ENCODE assay signal across 22 cellular contexts in genomic region chr16:55717326-55717725, GRCh38.
"Had no signal": no experiment of that assay in that cellular context is flagged by ENCODE, and none has a peak within 500 bp of the region (broad histone marks: within the 10 kb centered on the region; RNA-seq: fewer than 3 reads in every experiment).

No MANE protein-coding gene starts in this region.

- H3K27ac Mint-ChIP-seq: immature natural killer cell, mesothelial cell of epicardium had no signal

- H3K27ac ChIP-seq: colonic mucosa, dorsolateral prefrontal cortex, esophagus muscularis mucosa, foreskin keratinocyte, gastroesophageal sphincter, heart left ventricle, hepatocyte, left lung, lower lobe of right lung had no signal

- H3K4me3 ChIP-seq: colonic mucosa, dorsolateral prefrontal cortex, esophagus muscularis mucosa, gastroesophageal sphincter, heart left ventricle, hepatocyte, left lung, lower lobe of right lung, mucosa of descending colon had no signal

- H3K27me3 ChIP-seq: colonic mucosa had no signal

- H3K4me1 Mint-ChIP-seq: immature natural killer cell, mesothelial cell of epicardium had no signal

- ATAC-seq: foreskin keratinocyte, gastroesophageal sphincter, heart left ventricle, left cardiac atrium, left lung, lower lobe of right lung, mucosa of descending colon had no signal

- FAIRE-seq: endothelial cell of umbilical vein, frontal cortex had no signal

- DNase-seq: cerebellar nuclear complex; colonic mucosa; dermis blood vessel endothelial cell; dorsolateral prefrontal cortex; effector CD4-positive, alpha-beta T cell; effector memory CD4-positive, alpha-beta T cell; foreskin keratinocyte; heart left ventricle; hypothalamus; immature natural killer cell; islet precursor cell; left cardiac atrium; left lung; lower lobe of right lung; mesenchymal stem cell; mucosa of descending colon had no signal

- H3K4me3 Mint-ChIP-seq: immature natural killer cell, mesothelial cell of epicardium had no signal

- H3K4me1 ChIP-seq: colonic mucosa, esophagus muscularis mucosa, foreskin keratinocyte, gastroesophageal sphincter, heart left ventricle, left lung, lower lobe of right lung had no signal

- H3K36me3 ChIP-seq: colonic mucosa, esophagus muscularis mucosa, gastroesophageal sphincter, heart left ventricle, left lung, lower lobe of right lung had no signal

- H3K36me3 Mint-ChIP-seq: immature natural killer cell, mesothelial cell of epicardium had no signal

- H3K9me3 Mint-ChIP-seq: immature natural killer cell had no signal

- H3K9me3 ChIP-seq: colonic mucosa, esophagus muscularis mucosa, left lung, lower lobe of right lung, mucosa of descending colon had no signal
